ENCODE assay signal across 1 cellular context in genomic region chr22:25407226-25407858, GRCh38.
TF ChIP-seq lines count a peak whose summit lies in the region.

No MANE protein-coding gene starts in this region.

TF ChIP-seq in H1, 55 proteins besides CTCF, POLR2A, EP300 and RAD21:
- no peak for TF ChIP-seq CREB1 (IDR thresholded peaks at IDR 0.05)
- TF ChIP-seq GTF2F1 (IDR thresholded peaks at IDR 0.05; ENCODE audit: borderline replicate concordance, low read depth, low read length): no peak
- TF ChIP-seq RXRA (IDR thresholded peaks at IDR 0.05; ENCODE audit: insufficient read depth, low read depth, low read length): no peak
- TF ChIP-seq ATF2 (IDR thresholded peaks at IDR 0.05; ENCODE audit: low read length): no peak
- TF ChIP-seq SIRT6 (IDR thresholded peaks at IDR 0.05; ENCODE audit: low read length): no peak
- 0 out of 4 replicates have a peak, but pooled peaks of 1 of the 2 experiments have one; percentile 12 for TF ChIP-seq HDAC2 (IDR thresholded peaks at IDR 0.05; ENCODE audit: borderline replicate concordance in 1 of 2, low read depth in 2 of 2, low read length in 2 of 2)
- no peak for TF ChIP-seq CTBP2 (IDR thresholded peaks at IDR 0.05; ENCODE audit: borderline replicate concordance, insufficient read depth, insufficient read length, low read length)
- TF ChIP-seq ASH2L (IDR thresholded peaks at IDR 0.05; ENCODE audit: low read length): no peak
- TF ChIP-seq KDM1A (IDR thresholded peaks at IDR 0.05; ENCODE audit: borderline replicate concordance, low read length): 0 out of 2 replicates have a peak, but pooled peaks have one; percentile 57
- no peak for TF ChIP-seq BCL11A (IDR thresholded peaks at IDR 0.05; ENCODE audit: low read depth in 2 of 2, low read length in 2 of 2)
- no peak; the same call in 1 of the 2 replicates for TF ChIP-seq MAX (IDR thresholded peaks at IDR 0.05)
- no peak for TF ChIP-seq YY1 (IDR thresholded peaks at IDR 0.05; ENCODE audit: low read depth, low read length)
- no peak for TF ChIP-seq CHD1 (IDR thresholded peaks at IDR 0.05; ENCODE audit: low read depth, low read length)
- TF ChIP-seq RBBP5 (IDR thresholded peaks at IDR 0.05; ENCODE audit: borderline replicate concordance, low read depth, low read length): no peak
- TF ChIP-seq E2F6 (IDR thresholded peaks at IDR 0.05): peak; percentile 63
- TF ChIP-seq SP4 (IDR thresholded peaks at IDR 0.05; ENCODE audit: low read length): no peak
